Comparison of ENCODE assay signal across 16 cellular contexts in the genomic region with DNA sequence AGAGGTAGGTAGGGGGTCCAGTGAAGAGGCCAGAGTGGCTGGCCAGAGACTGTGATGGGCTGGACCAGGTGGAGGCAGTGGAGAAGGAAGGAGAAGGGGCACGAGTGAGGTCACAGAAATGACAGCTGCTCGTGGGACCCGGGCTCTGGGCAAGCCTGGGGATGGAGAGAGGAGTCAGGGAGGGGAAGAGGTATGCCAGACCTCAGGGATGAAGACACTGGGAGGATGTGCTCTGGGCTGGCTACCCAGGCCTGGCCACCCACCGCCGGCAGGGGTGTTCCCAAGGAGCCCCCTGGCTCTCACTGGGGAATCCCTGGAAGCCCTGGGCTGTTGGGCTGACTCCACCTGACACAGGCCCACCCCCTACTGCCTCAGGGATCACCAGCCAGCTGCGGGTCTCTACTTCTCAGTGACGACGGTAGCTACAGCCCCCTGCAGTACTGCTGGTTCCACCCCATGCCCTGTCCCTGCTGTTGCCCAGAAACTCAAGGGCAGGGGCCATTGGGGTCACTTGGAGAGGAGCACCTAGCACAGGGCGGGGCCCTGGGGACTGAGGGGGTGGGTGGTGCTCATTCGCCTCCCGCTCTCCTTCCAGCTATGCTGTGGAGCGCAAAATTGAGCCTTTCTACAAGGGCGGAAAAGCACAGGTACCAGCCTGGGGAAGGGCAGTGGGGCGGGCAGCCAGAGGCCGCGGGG. TPM values are rescaled to one million over a fixed set of nuclear protein-coding genes. Genes with fewer than 3 reads are reported as not detected.
A peak's percentile ranks its signal among the peaks of the same experiment; 100 is the strongest.
DNase-seq lines count a peak whose midpoint lies in the region; ATAC-seq and TF ChIP-seq lines count a peak whose summit lies in the region.
"Had no signal": no experiment of that assay in that cellular context is flagged by ENCODE, and none has a peak within 500 bp of the region (broad histone marks: within the 10 kb centered on the region; RNA-seq: fewer than 3 reads in every experiment).

No MANE protein-coding gene starts in this region.

- H3K36me3 ChIP-seq in MM.1S (replicated peaks; ENCODE audit: insufficient read depth, low read length) (no peaks in the 10 kb centered on the region), psoas muscle (ENCODE audit: insufficient read depth in 1 of 2, low read depth in 1 of 2) (peaks cover 8 to 46% of the 10 kb centered on the region in 2 donors), transverse colon (peaks cover 0 to 12% (median 7%) of the 10 kb centered on the region in 4 donors)
- H3K36me3 ChIP-seq: uterus had no signal

- H3K79me2 ChIP-seq in MM.1S (ENCODE audit: low read length) = peaks cover 23% of the 10 kb centered on the region

- H3K27me3 ChIP-seq in MM.1S (replicated peaks; ENCODE audit: insufficient read depth, low read length) (no peaks in the 10 kb centered on the region), psoas muscle (ENCODE audit: insufficient read depth in 3 of 3, low read length in 2 of 3) (no peaks in the 10 kb centered on the region), transverse colon (peaks cover 10% of the 10 kb centered on the region)
- H3K27me3 ChIP-seq: adrenal gland, uterus had no signal

- no peaks in the 10 kb centered on the region for H3K9me2 ChIP-seq in MM.1S (replicated peaks; ENCODE audit: insufficient read depth, low read length)

- peaks cover 4% of the 10 kb centered on the region; the same call in 1 of the 2 replicates for H3F3A ChIP-seq in MM.1S (ENCODE audit: insufficient read depth, low read length)

- TF ChIP-seq CTCF in MM.1S (IDR thresholded peaks at IDR 0.05; ENCODE audit: low read length) (no peak), chondrocyte (IDR thresholded peaks at IDR 0.05) (no peak), psoas muscle (IDR thresholded peaks at IDR 0.05) (no peak), transverse colon (IDR thresholded peaks at IDR 0.05) (no peak)

- H3K27ac Mint-ChIP-seq in chondrocyte (ENCODE audit: unreplicated experiment) = peak overlapping the region; percentile 61

- no peak overlapping the region for H3K4me3 ChIP-seq in MM.1S (ENCODE audit: low read length)
- peak overlapping the region; percentile 100 for H3K4me3 ChIP-seq in psoas muscle
- H3K4me3 ChIP-seq in transverse colon = no peak overlapping the region

- intact Hi-C loops in psoas muscle (cut with DNase I) = no loop called here
- intact Hi-C loops in transverse colon (cut with DNase I; ENCODE audit: low total_unique reads) = no loop called here

- H3K4me3 Mint-ChIP-seq in activated T-cell treated with anti-CD3 and anti-CD28 coated beads, Interleukin-2, amount 50 U/mL, for 4 hours = peak overlapping the region; percentile 92
- peak overlapping the region; percentile 96 for H3K4me3 Mint-ChIP-seq in chondrocyte (ENCODE audit: unreplicated experiment)

- TF ChIP-seq EP300 in transverse colon (IDR thresholded peaks at IDR 0.05; ENCODE audit: low read depth) = no peak

- no peaks in the 10 kb centered on the region for H3K9me3 ChIP-seq in MM.1S (replicated peaks; ENCODE audit: insufficient read depth, low read length)
- H3K9me3 ChIP-seq in psoas muscle = no peaks in the 10 kb centered on the region
- H3K9me3 ChIP-seq in transverse colon = no peaks in the 10 kb centered on the region
- H3K9me3 ChIP-seq: adrenal gland, uterus had no signal

- H3K27ac ChIP-seq in MM.1S (ENCODE audit: low read length) (no peak overlapping the region), psoas muscle (no peak overlapping the region), transverse colon (no peak overlapping the region)
- H3K27ac ChIP-seq: adrenal gland, parathyroid adenoma, uterus had no signal

- peak overlapping the region; percentile 89; the same call in 1 of the 2 replicates for H3K4me2 ChIP-seq in MM.1S (ENCODE audit: low read depth, low read length)

- no peak for TF ChIP-seq POLR2A in transverse colon (IDR thresholded peaks at IDR 0.05)

- ATAC-seq in activated T-cell treated with anti-CD3 and anti-CD28 coated beads, Interleukin-2, amount 50 U/mL, for 4 hours = no peak
- ATAC-seq in psoas muscle (no peak), GM18861 (IDR thresholded peaks at IDR 0.05; ENCODE audit: unreplicated experiment) (no peak)

- no peaks in the 10 kb centered on the region for H3K9me3 Mint-ChIP-seq in activated T-cell treated with anti-CD3 and anti-CD28 coated beads, Interleukin-2, amount 50 U/mL, for 4 hours
- no peaks in the 10 kb centered on the region for H3K9me3 Mint-ChIP-seq in chondrocyte (ENCODE audit: low read depth)

- H3K27me3 Mint-ChIP-seq in activated T-cell treated with anti-CD3 and anti-CD28 coated beads, Interleukin-2, amount 50 U/mL, for 4 hours (ENCODE audit: low read depth) = no peaks in the 10 kb centered on the region
- H3K27me3 Mint-ChIP-seq in chondrocyte (ENCODE audit: low read depth) = no peaks in the 10 kb centered on the region

- H3K36me3 Mint-ChIP-seq in activated T-cell treated with anti-CD3 and anti-CD28 coated beads, Interleukin-2, amount 50 U/mL, for 4 hours (ENCODE audit: insufficient read depth) = peaks cover 23% of the 10 kb centered on the region
- peaks cover 14% of the 10 kb centered on the region for H3K36me3 Mint-ChIP-seq in chondrocyte (ENCODE audit: low read depth)

- H4K20me1 ChIP-seq in MM.1S (ENCODE audit: insufficient read depth, low read length) = no peaks in the 10 kb centered on the region

- DNase-seq in activated T-cell treated with anti-CD3 and anti-CD28 coated beads, Interleukin-2, amount 50 U/mL, for 4 hours = no peak
- no peak for DNase-seq in activated T-cell treated with anti-CD3 and anti-CD28 coated beads, Interleukin-2, amount 50 U/mL, for 48 hours
- DNase-seq in MM.1S (no peak), chondrocyte (ENCODE audit: low spot score) (peak; percentile 85), psoas muscle (no peak), transverse colon (no peak), DMS79 (lab: John Stamatoyannopoulos, UW) (no peak)
- DNase-seq: activated CD4-positive, alpha-beta T cell treated with anti-CD3 and anti-CD28 coated beads, Interleukin-2, amount 50 U/mL, for 4 hours; adrenal gland; dermis blood vessel endothelial cell; Kasumi-1; mesenchymal stem cell had no signal

- in situ Hi-C loops in transverse colon (cut with MboI; ENCODE audit: low pct_ligation_motif_present in 1 of 4, low pct_unique_long_range_greater_than_20kb in 1 of 4, low sequenced_read_pairs in 3 of 4) = no loop called here

- no peak overlapping the region for H2AFZ ChIP-seq in MM.1S (ENCODE audit: low read length)
- H2AFZ ChIP-seq: parathyroid adenoma had no signal

- H3K4me1 ChIP-seq in MM.1S (ENCODE audit: low read length) (0 out of 2 replicates have a peak, but pooled peaks cover 3% of the 10 kb centered on the region), psoas muscle (peaks cover 20% of the 10 kb centered on the region), transverse colon (peaks cover 11 to 26% (median 21%) of the 10 kb centered on the region in 4 donors)

- H3K4me1 Mint-ChIP-seq in activated T-cell treated with anti-CD3 and anti-CD28 coated beads, Interleukin-2, amount 50 U/mL, for 4 hours (ENCODE audit: low read depth) = peaks cover 22% of the 10 kb centered on the region
- H3K4me1 Mint-ChIP-seq in chondrocyte (ENCODE audit: low read depth) = peaks cover 24% of the 10 kb centered on the region

- 76 to 78% (median 77%) methylated on average over 14 to 16 of the region's 16 CpGs for WGBS in psoas muscle, 3 donors
- WGBS in transverse colon (ENCODE audit: low coverage in 1 of 2), 2 donors = 88 to 100% methylated on average over 3 to 16 of the region's 16 CpGs

- no peak overlapping the region for H3K9ac ChIP-seq in MM.1S (ENCODE audit: low read length)
- H3K9ac ChIP-seq: parathyroid adenoma had no signal

RNA-seq across cellular contexts. Expression of a gene that starts 1.8 kb away (rescaled TPM):
- 100 to 1,000 TPM; 146 to 159 (median 156) TPM for total RNA-seq in activated T-cell treated with anti-CD3 and anti-CD28 coated beads, Interleukin-2, amount 50 U/mL, for 4 hours
- total RNA-seq in chondrocyte = 20.9 to 40.1 TPM (median 21.6 TPM) in 3 replicates
- total RNA-seq in psoas muscle = 10 to 100 TPM; 31.5 to 41.8 (median 40.7) TPM
- 10 to 100 TPM; 51.6 to 78.0 (median 55.8) TPM for polyA plus RNA-seq in psoas muscle
- total RNA-seq in transverse colon = 10 to 100 TPM; 23.2 to 31.0 (median 28.2) TPM

RNA-seq across cellular contexts. Expression of a gene that starts 7.0 kb away (rescaled TPM):
- total RNA-seq in activated T-cell treated with anti-CD3 and anti-CD28 coated beads, Interleukin-2, amount 50 U/mL, for 4 hours = under 1 TPM in 2 of 3 donors, not detected in 1; 0.40 to 0.42 TPM
- total RNA-seq in chondrocyte = not detected in 3 replicates
- total RNA-seq in psoas muscle = not detected
- not detected for polyA plus RNA-seq in psoas muscle
- total RNA-seq in transverse colon = not detected
- total RNA-seq: dermis blood vessel endothelial cell, fibroblast of lung, uterus had no signal
- polyA plus RNA-seq: fibroblast of lung had no signal

RNA-seq across cellular contexts. Expression of a gene that starts 7.7 kb away (rescaled TPM):
- under 1 TPM in 1 of 3 donors, not detected in 2; 0.35 TPM for total RNA-seq in activated T-cell treated with anti-CD3 and anti-CD28 coated beads, Interleukin-2, amount 50 U/mL, for 4 hours
- 0.25 to 0.48 TPM (median 0.26 TPM) in 3 replicates for total RNA-seq in chondrocyte
- total RNA-seq in psoas muscle = under 1 TPM in 1 of 4 donors, not detected in 3; 0.20 TPM
- under 1 TPM; 0.27 to 0.77 (median 0.39) TPM for polyA plus RNA-seq in psoas muscle
- total RNA-seq in transverse colon = 10 to 100 TPM in 3 of 4 donors, 1 to 10 TPM in 1; 4.2 to 29.8 (median 19.4) TPM
- total RNA-seq: fibroblast of lung had no signal

RNA-seq across cellular contexts. Expression of a gene that starts 9.0 kb away (rescaled TPM):
- 1,000 to 10,000 TPM; 5,588 to 5,699 (median 5,621) TPM for total RNA-seq in activated T-cell treated with anti-CD3 and anti-CD28 coated beads, Interleukin-2, amount 50 U/mL, for 4 hours
- total RNA-seq in chondrocyte (1,605 to 1,878 TPM (median 1,662 TPM) in 3 replicates), psoas muscle (1,000 to 10,000 TPM; 1,044 to 1,902 (median 1,426) TPM), transverse colon (1,000 to 10,000 TPM in 3 of 4 donors, 100 to 1,000 TPM in 1; 896 to 2,085 (median 1,613) TPM)
- polyA plus RNA-seq in psoas muscle = 1,000 to 10,000 TPM; 2,097 to 3,940 (median 2,652) TPM

RNA-seq across cellular contexts. Expression of a gene that starts 10.4 kb away (rescaled TPM):
- 10 to 100 TPM; 34.9 to 50.0 (median 47.2) TPM for total RNA-seq in activated T-cell treated with anti-CD3 and anti-CD28 coated beads, Interleukin-2, amount 50 U/mL, for 4 hours
- total RNA-seq in chondrocyte (17.0 to 19.7 TPM (median 17.5 TPM) in 3 replicates), psoas muscle (10 to 100 TPM; 18.9 to 34.2 (median 28.4) TPM), transverse colon (100 to 1,000 TPM in 1 of 4 donors, 10 to 100 TPM in 3; 29.9 to 117 (median 64.3) TPM)
- 10 to 100 TPM; 40.0 to 53.2 (median 43.5) TPM for polyA plus RNA-seq in psoas muscle
